32 cellular contexts compared by ENCODE assay signal in genomic region chr5:25669645-25670401, GRCh38.
"Had no signal": no experiment of that assay in that cellular context is flagged by ENCODE, and none has a peak within 500 bp of the region (broad histone marks: within the 10 kb centered on the region; RNA-seq: fewer than 3 reads in every experiment).

No MANE protein-coding gene starts in this region.

- DNase-seq: activated CD4-positive, alpha-beta memory T cell treated with anti-CD3 and anti-CD28 coated beads for 36 hours; activated CD4-positive, alpha-beta T cell treated with anti-CD3 and anti-CD28 coated beads for 36 hours; activated CD4-positive, alpha-beta T cell treated with anti-CD3 and anti-CD28 coated beads, Interleukin-2, amount 10 ng/mL, durations not matched to agents 24 days and 14 days; activated CD4-positive, CD25-positive, alpha-beta regulatory T cell; activated CD4-positive, CD25-positive, alpha-beta regulatory T cell treated with anti-CD3 and anti-CD28 coated beads, Interleukin-2, amount 50 U/mL, for 72 hours; activated CD8-positive, alpha-beta memory T cell treated with anti-CD3 and anti-CD28 coated beads, Interleukin-2, amount 10 ng/mL, durations not matched to agents 7 days and 5 days; activated CD8-positive, alpha-beta memory T cell treated with anti-CD3 and anti-CD28 coated beads, Interleukin-2, amount 50 U/mL, for 4 hours; activated CD8-positive, alpha-beta T cell treated with anti-CD3 and anti-CD28 coated beads, Interleukin-2, amount 10 ng/mL, durations not matched to agents 7 days and 5 days; activated effector memory CD4-positive, alpha-beta T cell treated with anti-CD3 and anti-CD28 coated beads, Interleukin-2, amount 50 U/mL, for 16 hours; activated naive CD4-positive, alpha-beta T cell treated with anti-CD3 and anti-CD28 coated beads for 36 hours; activated naive CD8-positive, alpha-beta T cell treated with anti-CD3 and anti-CD28 coated beads for 36 hours; activated naive CD8-positive, alpha-beta T cell treated with anti-CD3 and anti-CD28 coated beads, Interleukin-2, amount 50 U/mL, for 24 hours; activated T-cell treated with anti-CD3 and anti-CD28 coated beads, Interleukin-2, amount 50 U/mL, for 1 hour; activated T-cell treated with anti-CD3 and anti-CD28 coated beads, Interleukin-2, amount 50 U/mL, for 48 hours; adrenal gland; amygdala; central memory CD4-positive, alpha-beta T cell; cerebellar nuclear complex; colonic mucosa; effector CD8-positive, alpha-beta T cell; esophagus squamous epithelium; foreskin melanocyte; heart right ventricle; T-helper 17 cell; T1000 had no signal

- H3K9me3 ChIP-seq: ascending aorta, colonic mucosa, gastroesophageal sphincter had no signal

- H3K4me3 ChIP-seq: adrenal gland, ascending aorta, breast epithelium, cardiac muscle cell, colonic mucosa, esophagus squamous epithelium, gastroesophageal sphincter, heart right ventricle had no signal

- H3K4me1 ChIP-seq: adrenal gland, ascending aorta, breast epithelium, colonic mucosa, esophagus squamous epithelium, gastroesophageal sphincter, heart right ventricle had no signal

- ATAC-seq: activated CD4-positive, alpha-beta T cell treated with anti-CD3 and anti-CD28 coated beads for 36 hours; activated CD8-positive, alpha-beta memory T cell treated with anti-CD3 and anti-CD28 coated beads, Interleukin-2, amount 10 ng/mL, durations not matched to agents 7 days and 5 days; activated CD8-positive, alpha-beta T cell treated with anti-CD3 and anti-CD28 coated beads, Interleukin-2, amount 10 ng/mL, durations not matched to agents 7 days and 5 days; activated naive CD8-positive, alpha-beta T cell treated with anti-CD3 and anti-CD28 coated beads, Interleukin-2, amount 50 U/mL, for 24 hours; gastroesophageal sphincter; heart right ventricle; T-helper 17 cell had no signal

- H3K27ac ChIP-seq: adrenal gland, ascending aorta, breast epithelium, cardiac muscle cell, colonic mucosa, epithelial cell of prostate, esophagus squamous epithelium, gastroesophageal sphincter, heart right ventricle had no signal

- H3K27me3 ChIP-seq: adrenal gland, ascending aorta, breast epithelium, cardiac muscle cell, colonic mucosa, esophagus squamous epithelium, gastroesophageal sphincter, heart right ventricle had no signal

- H3K36me3 ChIP-seq: adrenal gland, ascending aorta, breast epithelium, cardiac muscle cell, colonic mucosa, esophagus squamous epithelium, gastroesophageal sphincter, heart right ventricle had no signal

- FAIRE-seq: endometrium, endothelial cell of umbilical vein had no signal
